In genomic region chr5:177540438-177540837, GRCh38 we compare ENCODE assay signal across 1 cellular context.
TF ChIP-seq lines count a peak whose summit lies in the region.

No MANE protein-coding gene starts in this region.

TF ChIP-seq in GM23338, 12 proteins besides CTCF, POLR2A, EP300 and RAD21:
- TF ChIP-seq POLR2AphosphoS5 (IDR thresholded peaks at IDR 0.05; ENCODE audit: low read depth) (no peak), ZNF331 (CRISPR knock-in tag; IDR thresholded peaks at IDR 0.05; ENCODE audit: low read depth) (no peak), ZNF114 (CRISPR knock-in tag; IDR thresholded peaks at IDR 0.05) (no peak), NANOG (IDR thresholded peaks at IDR 0.05; ENCODE audit: borderline replicate concordance) (no peak), CREB1 (CRISPR knock-in tag; IDR thresholded peaks at IDR 0.05; ENCODE audit: low read depth) (no peak), JUNB (IDR thresholded peaks at IDR 0.05; ENCODE audit: unreplicated experiment) (no peak), EZH2 (IDR thresholded peaks at IDR 0.05; ENCODE audit: low read depth, unreplicated experiment) (no peak), EZH2phosphoT487 (IDR thresholded peaks at IDR 0.05; ENCODE audit: unreplicated experiment) (no peak), STAT1 (IDR thresholded peaks at IDR 0.05; ENCODE audit: unreplicated experiment) (no peak)
- TF ChIP-seq, protein P1, sequence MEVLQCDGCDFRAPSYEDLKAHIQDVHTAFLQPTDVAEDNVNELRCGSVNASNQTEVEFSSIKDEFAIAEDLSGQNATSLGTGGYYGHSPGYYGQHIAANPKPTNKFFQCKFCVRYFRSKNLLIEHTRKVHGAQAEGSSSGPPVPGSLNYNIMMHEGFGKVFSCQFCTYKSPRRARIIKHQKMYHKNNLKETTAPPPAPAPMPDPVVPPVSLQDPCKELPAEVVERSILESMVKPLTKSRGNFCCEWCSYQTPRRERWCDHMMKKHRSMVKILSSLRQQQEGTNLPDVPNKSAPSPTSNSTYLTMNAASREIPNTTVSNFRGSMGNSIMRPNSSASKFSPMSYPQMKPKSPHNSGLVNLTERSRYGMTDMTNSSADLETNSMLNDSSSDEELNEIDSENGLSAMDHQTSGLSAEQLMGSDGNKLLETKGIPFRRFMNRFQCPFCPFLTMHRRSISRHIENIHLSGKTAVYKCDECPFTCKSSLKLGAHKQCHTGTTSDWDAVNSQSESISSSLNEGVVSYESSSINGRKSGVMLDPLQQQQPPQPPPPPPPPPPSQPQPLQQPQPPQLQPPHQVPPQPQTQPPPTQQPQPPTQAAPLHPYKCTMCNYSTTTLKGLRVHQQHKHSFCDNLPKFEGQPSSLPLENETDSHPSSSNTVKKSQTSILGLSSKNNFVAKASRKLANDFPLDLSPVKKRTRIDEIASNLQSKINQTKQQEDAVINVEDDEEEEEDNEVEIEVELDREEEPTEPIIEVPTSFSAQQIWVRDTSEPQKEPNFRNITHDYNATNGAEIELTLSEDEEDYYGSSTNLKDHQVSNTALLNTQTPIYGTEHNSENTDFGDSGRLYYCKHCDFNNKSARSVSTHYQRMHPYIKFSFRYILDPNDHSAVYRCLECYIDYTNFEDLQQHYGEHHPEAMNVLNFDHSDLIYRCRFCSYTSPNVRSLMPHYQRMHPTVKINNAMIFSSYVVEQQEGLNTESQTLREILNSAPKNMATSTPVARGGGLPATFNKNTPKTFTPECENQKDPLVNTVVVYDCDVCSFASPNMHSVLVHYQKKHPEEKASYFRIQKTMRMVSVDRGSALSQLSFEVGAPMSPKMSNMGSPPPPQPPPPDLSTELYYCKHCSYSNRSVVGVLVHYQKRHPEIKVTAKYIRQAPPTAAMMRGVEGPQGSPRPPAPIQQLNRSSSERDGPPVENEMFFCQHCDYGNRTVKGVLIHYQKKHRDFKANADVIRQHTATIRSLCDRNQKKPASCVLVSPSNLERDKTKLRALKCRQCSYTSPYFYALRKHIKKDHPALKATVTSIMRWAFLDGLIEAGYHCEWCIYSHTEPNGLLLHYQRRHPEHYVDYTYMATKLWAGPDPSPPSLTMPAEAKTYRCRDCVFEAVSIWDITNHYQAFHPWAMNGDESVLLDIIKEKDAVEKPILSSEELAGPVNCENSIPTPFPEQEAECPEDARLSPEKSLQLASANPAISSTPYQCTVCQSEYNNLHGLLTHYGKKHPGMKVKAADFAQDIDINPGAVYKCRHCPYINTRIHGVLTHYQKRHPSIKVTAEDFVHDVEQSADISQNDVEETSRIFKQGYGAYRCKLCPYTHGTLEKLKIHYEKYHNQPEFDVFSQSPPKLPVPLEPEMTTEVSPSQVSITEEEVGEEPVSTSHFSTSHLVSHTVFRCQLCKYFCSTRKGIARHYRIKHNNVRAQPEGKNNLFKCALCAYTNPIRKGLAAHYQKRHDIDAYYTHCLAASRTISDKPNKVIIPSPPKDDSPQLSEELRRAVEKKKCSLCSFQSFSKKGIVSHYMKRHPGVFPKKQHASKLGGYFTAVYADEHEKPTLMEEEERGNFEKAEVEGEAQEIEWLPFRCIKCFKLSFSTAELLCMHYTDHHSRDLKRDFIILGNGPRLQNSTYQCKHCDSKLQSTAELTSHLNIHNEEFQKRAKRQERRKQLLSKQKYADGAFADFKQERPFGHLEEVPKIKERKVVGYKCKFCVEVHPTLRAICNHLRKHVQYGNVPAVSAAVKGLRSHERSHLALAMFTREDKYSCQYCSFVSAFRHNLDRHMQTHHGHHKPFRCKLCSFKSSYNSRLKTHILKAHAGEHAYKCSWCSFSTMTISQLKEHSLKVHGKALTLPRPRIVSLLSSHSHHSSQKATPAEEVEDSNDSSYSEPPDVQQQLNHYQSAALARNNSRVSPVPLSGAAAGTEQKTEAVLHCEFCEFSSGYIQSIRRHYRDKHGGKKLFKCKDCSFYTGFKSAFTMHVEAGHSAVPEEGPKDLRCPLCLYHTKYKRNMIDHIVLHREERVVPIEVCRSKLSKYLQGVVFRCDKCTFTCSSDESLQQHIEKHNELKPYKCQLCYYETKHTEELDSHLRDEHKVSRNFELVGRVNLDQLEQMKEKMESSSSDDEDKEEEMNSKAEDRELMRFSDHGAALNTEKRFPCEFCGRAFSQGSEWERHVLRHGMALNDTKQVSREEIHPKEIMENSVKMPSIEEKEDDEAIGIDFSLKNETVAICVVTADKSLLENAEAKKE (CRISPR knock-in tag; IDR thresholded peaks at IDR 0.05) = no peak
- TF ChIP-seq, protein P2, sequence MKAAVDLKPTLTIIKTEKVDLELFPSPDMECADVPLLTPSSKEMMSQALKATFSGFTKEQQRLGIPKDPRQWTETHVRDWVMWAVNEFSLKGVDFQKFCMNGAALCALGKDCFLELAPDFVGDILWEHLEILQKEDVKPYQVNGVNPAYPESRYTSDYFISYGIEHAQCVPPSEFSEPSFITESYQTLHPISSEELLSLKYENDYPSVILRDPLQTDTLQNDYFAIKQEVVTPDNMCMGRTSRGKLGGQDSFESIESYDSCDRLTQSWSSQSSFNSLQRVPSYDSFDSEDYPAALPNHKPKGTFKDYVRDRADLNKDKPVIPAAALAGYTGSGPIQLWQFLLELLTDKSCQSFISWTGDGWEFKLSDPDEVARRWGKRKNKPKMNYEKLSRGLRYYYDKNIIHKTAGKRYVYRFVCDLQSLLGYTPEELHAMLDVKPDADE (IDR thresholded peaks at IDR 0.05) = no peak
TF ChIP-seq in GM23338: peak in this region for 0.
